ENCODE assay signal across 19 cellular contexts in the genomic region with DNA sequence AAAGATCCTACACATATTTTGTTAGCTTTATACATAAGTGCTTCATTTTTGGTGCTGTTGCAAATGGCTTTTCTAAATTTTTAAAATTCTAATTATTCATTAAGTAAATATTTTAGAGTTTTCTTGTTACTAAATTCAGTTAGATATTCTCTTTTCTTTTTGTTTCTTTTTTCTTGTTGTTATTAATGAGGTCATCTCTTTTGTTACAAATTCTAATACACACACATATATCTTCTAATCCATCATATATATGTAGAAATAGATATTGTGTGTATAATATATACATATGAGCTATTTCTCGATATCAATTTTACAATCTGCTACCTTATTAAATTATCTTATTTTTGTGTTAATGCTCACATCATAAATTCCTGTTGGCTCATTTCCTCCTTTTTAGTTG.
DNase-seq lines count a peak whose midpoint lies in the region; ATAC-seq, FAIRE-seq and TF ChIP-seq lines count a peak whose summit lies in the region.
"Had no signal": no experiment of that assay in that cellular context is flagged by ENCODE, and none has a peak within 500 bp of the region (broad histone marks: within the 10 kb centered on the region; RNA-seq: fewer than 3 reads in every experiment).

No MANE protein-coding gene starts in this region.

- CTCF ChIA-PET in HEK293 (lab: Yijun Ruan, JAX), result no interaction called here

- H3K4me3 ChIP-seq in HEK293 (ENCODE audit: low read depth, low read length), result no peak overlapping the region
- no peak overlapping the region for H3K4me3 ChIP-seq in GM23338
- H3K4me3 ChIP-seq: GM23248 had no signal

- H3K27me3 Mint-ChIP-seq in GM23338 (ENCODE audit: insufficient read depth, low read depth, poor library complexity), result no peaks in the 10 kb centered on the region

- peaks cover 4% of the 10 kb centered on the region; the same call in 1 of the 2 replicates for H3K9me2 ChIP-seq in GM23338 (ENCODE audit: insufficient read depth)

- FAIRE-seq in A204.1 (lab: Jason Lieb, UNC) (peak; percentile 59), frontal cortex (lab: Jason Lieb, UNC) (peak; percentile 26)
- FAIRE-seq: GM12891 had no signal

- POLR2A ChIA-PET in HEK293 (lab: Yijun Ruan, JAX), result no interaction called here

- H3K9me3 Mint-ChIP-seq in GM23338, result peaks cover 12% of the 10 kb centered on the region

- DNase-seq in frontal cortex (ENCODE audit: low spot score in 2 of 2), result no peak
- DNase-seq in DMS79 (lab: John Stamatoyannopoulos, UW), result no peak
- no peak for DNase-seq in GM23338 (ENCODE audit: low spot score)
- DNase-seq: 8988T; C1 segment of cervical spinal cord; Calu3; CD4-positive, alpha-beta memory T cell; COR-L47; DMS153; EL; GF-D8; GM23248; H9; HFFc6 had no signal

- no peaks in the 10 kb centered on the region for H3K27me3 ChIP-seq in GM23338 (ENCODE audit: insufficient read depth)

- H3K9me3 ChIP-seq in HEK293 (ENCODE audit: control insufficient read depth, insufficient read depth, low read depth, low read length), result no peaks in the 10 kb centered on the region

- H3K36me3 ChIP-seq in HEK293 (ENCODE audit: control insufficient read depth in 2 of 2, insufficient read depth in 1 of 2, low read length in 2 of 2) (no peaks in the 10 kb centered on the region), GM23338 (ENCODE audit: insufficient read depth) (no peaks in the 10 kb centered on the region)

- H3K27ac Mint-ChIP-seq in GM23338, result no peak overlapping the region
- H3K27ac Mint-ChIP-seq: CD4-positive, alpha-beta memory T cell; H9; HFFc6 had no signal

- no peak overlapping the region for H3K4me2 ChIP-seq in GM23338

- TF ChIP-seq CTCF in HEK293 (tag by site-specific recombination; IDR thresholded peaks at IDR 0.05), result no peak
- TF ChIP-seq CTCF in GM23338 (conservative IDR thresholded peaks at IDR 0.05; ENCODE audit: low read depth in 2 of 2), result no peak

- no peaks in the 10 kb centered on the region for H3K79me2 ChIP-seq in GM23338 (replicated peaks; ENCODE audit: insufficient read depth)

- H3K4me1 ChIP-seq in HEK293 (ENCODE audit: control insufficient read depth, insufficient read depth, low read length), result no peaks in the 10 kb centered on the region
- H3K4me1 ChIP-seq in GM23338 (ENCODE audit: insufficient read depth), result no peaks in the 10 kb centered on the region

- H3F3A ChIP-seq in GM23338 (replicated peaks; ENCODE audit: low read depth), result no peaks in the 10 kb centered on the region

- H3K27ac ChIP-seq in HEK293 (ENCODE audit: extremely low read depth, low read depth, low read length), result no peak overlapping the region
- H3K27ac ChIP-seq in GM23338 (ENCODE audit: low read depth), result no peak overlapping the region
- H3K27ac ChIP-seq: GM23248 had no signal

- H4K20me1 ChIP-seq in GM23338 (replicated peaks; ENCODE audit: insufficient read depth), result no peaks in the 10 kb centered on the region

- H3K4me3 Mint-ChIP-seq in GM23338, result no peak overlapping the region
- H3K4me3 Mint-ChIP-seq: CD4-positive, alpha-beta memory T cell; H9; HFFc6 had no signal

- ATAC-seq in GM18502 (IDR thresholded peaks at IDR 0.05; ENCODE audit: poor library complexity, unreplicated experiment) (no peak), GM23338 (no peak)
- ATAC-seq: HCT116 had no signal

- no peaks in the 10 kb centered on the region for H3K4me1 Mint-ChIP-seq in GM23338
- H3K4me1 Mint-ChIP-seq: CD4-positive, alpha-beta memory T cell; H9 had no signal

- no peak overlapping the region for H2AFZ ChIP-seq in GM23338
- H2AFZ ChIP-seq: GM23248 had no signal

- no peaks in the 10 kb centered on the region; the same call in 2 of the 3 replicates for H3K36me3 Mint-ChIP-seq in GM23338 (ENCODE audit: low read depth)
- H3K36me3 Mint-ChIP-seq: CD4-positive, alpha-beta memory T cell had no signal

TF ChIP-seq in HEK293, 187 proteins besides CTCF, POLR2A, EP300 and RAD21:
- TF ChIP-seq, protein P1, sequence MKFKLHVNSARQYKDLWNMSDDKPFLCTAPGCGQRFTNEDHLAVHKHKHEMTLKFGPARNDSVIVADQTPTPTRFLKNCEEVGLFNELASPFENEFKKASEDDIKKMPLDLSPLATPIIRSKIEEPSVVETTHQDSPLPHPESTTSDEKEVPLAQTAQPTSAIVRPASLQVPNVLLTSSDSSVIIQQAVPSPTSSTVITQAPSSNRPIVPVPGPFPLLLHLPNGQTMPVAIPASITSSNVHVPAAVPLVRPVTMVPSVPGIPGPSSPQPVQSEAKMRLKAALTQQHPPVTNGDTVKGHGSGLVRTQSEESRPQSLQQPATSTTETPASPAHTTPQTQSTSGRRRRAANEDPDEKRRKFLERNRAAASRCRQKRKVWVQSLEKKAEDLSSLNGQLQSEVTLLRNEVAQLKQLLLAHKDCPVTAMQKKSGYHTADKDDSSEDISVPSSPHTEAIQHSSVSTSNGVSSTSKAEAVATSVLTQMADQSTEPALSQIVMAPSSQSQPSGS (tag by site-specific recombination; IDR thresholded peaks at IDR 0.05; ENCODE audit: low read depth), result peak; percentile 71
- no peak for TF ChIP-seq ZNF530 (tag by site-specific recombination; IDR thresholded peaks at IDR 0.05; ENCODE audit: low read depth)
TF ChIP-seq in HEK293: peak in this region for 1.

TF ChIP-seq in GM23338, 12 proteins besides CTCF, POLR2A, EP300 and RAD21 (continues in another document):
- TF ChIP-seq, protein P2, sequence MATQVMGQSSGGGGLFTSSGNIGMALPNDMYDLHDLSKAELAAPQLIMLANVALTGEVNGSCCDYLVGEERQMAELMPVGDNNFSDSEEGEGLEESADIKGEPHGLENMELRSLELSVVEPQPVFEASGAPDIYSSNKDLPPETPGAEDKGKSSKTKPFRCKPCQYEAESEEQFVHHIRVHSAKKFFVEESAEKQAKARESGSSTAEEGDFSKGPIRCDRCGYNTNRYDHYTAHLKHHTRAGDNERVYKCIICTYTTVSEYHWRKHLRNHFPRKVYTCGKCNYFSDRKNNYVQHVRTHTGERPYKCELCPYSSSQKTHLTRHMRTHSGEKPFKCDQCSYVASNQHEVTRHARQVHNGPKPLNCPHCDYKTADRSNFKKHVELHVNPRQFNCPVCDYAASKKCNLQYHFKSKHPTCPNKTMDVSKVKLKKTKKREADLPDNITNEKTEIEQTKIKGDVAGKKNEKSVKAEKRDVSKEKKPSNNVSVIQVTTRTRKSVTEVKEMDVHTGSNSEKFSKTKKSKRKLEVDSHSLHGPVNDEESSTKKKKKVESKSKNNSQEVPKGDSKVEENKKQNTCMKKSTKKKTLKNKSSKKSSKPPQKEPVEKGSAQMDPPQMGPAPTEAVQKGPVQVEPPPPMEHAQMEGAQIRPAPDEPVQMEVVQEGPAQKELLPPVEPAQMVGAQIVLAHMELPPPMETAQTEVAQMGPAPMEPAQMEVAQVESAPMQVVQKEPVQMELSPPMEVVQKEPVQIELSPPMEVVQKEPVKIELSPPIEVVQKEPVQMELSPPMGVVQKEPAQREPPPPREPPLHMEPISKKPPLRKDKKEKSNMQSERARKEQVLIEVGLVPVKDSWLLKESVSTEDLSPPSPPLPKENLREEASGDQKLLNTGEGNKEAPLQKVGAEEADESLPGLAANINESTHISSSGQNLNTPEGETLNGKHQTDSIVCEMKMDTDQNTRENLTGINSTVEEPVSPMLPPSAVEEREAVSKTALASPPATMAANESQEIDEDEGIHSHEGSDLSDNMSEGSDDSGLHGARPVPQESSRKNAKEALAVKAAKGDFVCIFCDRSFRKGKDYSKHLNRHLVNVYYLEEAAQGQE (IDR thresholded peaks at IDR 0.05; ENCODE audit: unreplicated experiment), result no peak
- TF ChIP-seq STAT1 (IDR thresholded peaks at IDR 0.05; ENCODE audit: unreplicated experiment), result no peak
